29 cellular contexts compared by ENCODE assay signal in genomic region chr16:17747357-17747756, GRCh38.
"Had no signal": no experiment of that assay in that cellular context is flagged by ENCODE, and none has a peak within 500 bp of the region (broad histone marks: within the 10 kb centered on the region; RNA-seq: fewer than 3 reads in every experiment).

No MANE protein-coding gene starts in this region.

- H3K9ac ChIP-seq: SK-N-SH had no signal

- H3K4me1 ChIP-seq: SJCRH30 had no signal

- H3K4me3 Mint-ChIP-seq: activated CD4-positive, alpha-beta T cell treated with anti-CD3 and anti-CD28 coated beads for 36 hours; activated CD4-positive, alpha-beta T cell treated with anti-CD3 and anti-CD28 coated beads, Interleukin-2, amount 10 ng/mL, durations not matched to agents 7 days and 5 days; activated naive CD4-positive, alpha-beta T cell treated with anti-CD3 and anti-CD28 coated beads for 36 hours; activated naive CD8-positive, alpha-beta T cell treated with anti-CD3 and anti-CD28 coated beads, Interleukin-2, amount 50 U/mL, for 24 hours; activated T-cell treated with anti-CD3 and anti-CD28 coated beads, Interleukin-2, amount 50 U/mL, for 4 hours; activated T-helper 1 cell treated with anti-CD3 and anti-CD28 coated beads, Interleukin-12 subunit alpha, Interleukin-12 subunit beta, Interleukin-2, Interleukin-4 antibody, amounts not matched to agents 30 ng/mL and 10 ng/mL and 1 ng/mL, durations not matched to agents 14 hours and 24 hours and 36 hours; T-helper 1 cell treated with Interleukin-12 subunit alpha and Interleukin-12 subunit beta and Interleukin-4 antibody, amounts not matched to agents 30 μg/mL and 1 μg/mL, for 36 hours; T-helper 2 cell treated with Interferon-gamma antibody and Interleukin-4, amounts not matched to agents 5 μg/mL and 100 μg/mL, for 36 hours had no signal

- DNase-seq: activated CD4-positive, alpha-beta T cell treated with anti-CD3 and anti-CD28 coated beads for 36 hours; activated CD4-positive, alpha-beta T cell treated with anti-CD3 and anti-CD28 coated beads, Interleukin-2, amount 10 ng/mL, durations not matched to agents 7 days and 5 days; activated CD4-positive, alpha-beta T cell treated with anti-CD3 and anti-CD28 coated beads, Interleukin-2, amount 50 U/mL, for 48 hours; activated CD8-positive, alpha-beta memory T cell treated with anti-CD3 and anti-CD28 coated beads, Interleukin-2, amount 50 U/mL, for 4 hours; activated gamma-delta T cell treated with Interleukin-2 at 50 U/mL for 16 hours; activated naive CD4-positive, alpha-beta T cell treated with anti-CD3 and anti-CD28 coated beads for 36 hours; activated naive CD8-positive, alpha-beta T cell treated with anti-CD3 and anti-CD28 coated beads, Interleukin-2, amount 50 U/mL, for 24 hours; activated T-cell treated with anti-CD3 and anti-CD28 coated beads for 4 hours; activated T-cell treated with anti-CD3 and anti-CD28 coated beads, Interleukin-2, amount 50 U/mL, for 4 hours; anterior cingulate cortex; caudate nucleus; cerebellar nuclear complex; MM.1S; MV-4-11; NCI-H1092; NCI-H1417 treated with DMSO at 0.1 percent for 48 hours; NCI-H187 treated with DMSO at 0.1 percent for 48 hours; NCI-H2081 treated with DMSO at 0.1 percent for 48 hours; NCI-H345; NCI-H524 treated with DMSO at 0.1 percent for 48 hours; SHP77; SJCRH30 had no signal

- H3K27ac Mint-ChIP-seq: activated CD4-positive, alpha-beta T cell treated with anti-CD3 and anti-CD28 coated beads for 36 hours; activated CD4-positive, alpha-beta T cell treated with anti-CD3 and anti-CD28 coated beads, Interleukin-2, amount 10 ng/mL, durations not matched to agents 7 days and 5 days; activated naive CD4-positive, alpha-beta T cell treated with anti-CD3 and anti-CD28 coated beads for 36 hours; activated naive CD4-positive, alpha-beta T cell treated with anti-CD3 and anti-CD28 coated beads, Interleukin-2, amount 50 U/mL, for 72 hours; activated naive CD8-positive, alpha-beta T cell treated with anti-CD3 and anti-CD28 coated beads, Interleukin-2, amount 50 U/mL, for 24 hours; activated T-helper 1 cell treated with anti-CD3 and anti-CD28 coated beads, Interleukin-12 subunit alpha, Interleukin-12 subunit beta, Interleukin-2, Interleukin-4 antibody, amounts not matched to agents 30 ng/mL and 10 ng/mL and 1 ng/mL, durations not matched to agents 14 hours and 24 hours and 36 hours; T-helper 1 cell treated with Interleukin-12 subunit alpha and Interleukin-12 subunit beta and Interleukin-4 antibody, amounts not matched to agents 30 μg/mL and 1 μg/mL, for 36 hours; T-helper 2 cell treated with Interferon-gamma antibody and Interleukin-4, amounts not matched to agents 5 μg/mL and 100 μg/mL, for 36 hours had no signal

- H3K27ac ChIP-seq: SJCRH30 had no signal

- H3K27me3 Mint-ChIP-seq: activated CD4-positive, alpha-beta T cell treated with anti-CD3 and anti-CD28 coated beads, Interleukin-2, amount 10 ng/mL, durations not matched to agents 7 days and 5 days had no signal

- H3K27me3 ChIP-seq: SJCRH30 had no signal

- H3K4me1 Mint-ChIP-seq: activated CD4-positive, alpha-beta T cell treated with anti-CD3 and anti-CD28 coated beads for 36 hours; activated CD4-positive, alpha-beta T cell treated with anti-CD3 and anti-CD28 coated beads, Interleukin-2, amount 10 ng/mL, durations not matched to agents 7 days and 5 days; activated naive CD8-positive, alpha-beta T cell treated with anti-CD3 and anti-CD28 coated beads, Interleukin-2, amount 50 U/mL, for 24 hours had no signal

- ATAC-seq: activated CD4-positive, alpha-beta T cell treated with anti-CD3 and anti-CD28 coated beads for 36 hours; activated CD4-positive, CD25-positive, alpha-beta regulatory T cell treated with anti-CD3 and anti-CD28 coated beads, Interleukin-2, amount 50 U/mL, for 24 hours; activated naive CD4-positive, alpha-beta T cell treated with anti-CD3 and anti-CD28 coated beads, Interleukin-2, amount 50 U/mL, for 72 hours; activated naive CD8-positive, alpha-beta T cell treated with anti-CD3 and anti-CD28 coated beads, Interleukin-2, amount 50 U/mL, for 24 hours; activated T-cell treated with anti-CD3 and anti-CD28 coated beads, Interleukin-2, amount 50 U/mL, for 4 hours had no signal

- H3K4me2 ChIP-seq: SK-N-SH had no signal

- H3K9me3 ChIP-seq: SK-N-SH had no signal

- H3K36me3 Mint-ChIP-seq: activated naive CD4-positive, alpha-beta T cell treated with anti-CD3 and anti-CD28 coated beads, Interleukin-2, amount 50 U/mL, for 72 hours; brain had no signal

- H3K4me3 ChIP-seq: SJCRH30 had no signal

- H3K36me3 ChIP-seq: SJCRH30 had no signal
